1 cellular context compared by ENCODE assay signal in the genomic region with DNA sequence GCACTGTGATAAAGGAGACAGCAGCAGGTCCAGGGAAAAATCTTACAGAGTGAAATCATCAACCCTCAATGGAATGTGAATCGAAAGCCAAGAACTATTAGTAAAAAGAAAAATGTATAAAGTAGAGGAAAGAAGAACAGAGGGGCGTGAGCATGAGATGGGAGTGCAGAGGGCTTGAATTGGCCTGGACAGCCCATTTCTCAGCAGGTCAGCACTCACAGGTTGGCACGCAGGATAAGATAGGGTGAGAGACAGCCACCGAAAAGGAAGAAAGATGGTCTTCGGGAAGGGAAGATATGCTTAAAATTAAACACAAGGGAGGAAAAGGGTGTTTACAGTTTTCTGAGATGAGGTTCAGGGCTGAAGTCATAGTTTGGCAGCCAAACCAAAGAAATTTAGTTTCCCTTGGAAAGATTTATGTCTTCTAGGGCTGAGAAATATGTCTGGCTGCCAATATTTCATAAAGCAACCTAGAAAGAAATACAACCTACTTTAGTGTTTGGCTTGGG.
TF ChIP-seq lines count a peak whose summit lies in the region.

No MANE protein-coding gene starts in this region.

TF ChIP-seq in HEK293, 187 proteins besides CTCF, POLR2A, EP300 and RAD21 (continued from another document):
- TF ChIP-seq, protein P1, sequence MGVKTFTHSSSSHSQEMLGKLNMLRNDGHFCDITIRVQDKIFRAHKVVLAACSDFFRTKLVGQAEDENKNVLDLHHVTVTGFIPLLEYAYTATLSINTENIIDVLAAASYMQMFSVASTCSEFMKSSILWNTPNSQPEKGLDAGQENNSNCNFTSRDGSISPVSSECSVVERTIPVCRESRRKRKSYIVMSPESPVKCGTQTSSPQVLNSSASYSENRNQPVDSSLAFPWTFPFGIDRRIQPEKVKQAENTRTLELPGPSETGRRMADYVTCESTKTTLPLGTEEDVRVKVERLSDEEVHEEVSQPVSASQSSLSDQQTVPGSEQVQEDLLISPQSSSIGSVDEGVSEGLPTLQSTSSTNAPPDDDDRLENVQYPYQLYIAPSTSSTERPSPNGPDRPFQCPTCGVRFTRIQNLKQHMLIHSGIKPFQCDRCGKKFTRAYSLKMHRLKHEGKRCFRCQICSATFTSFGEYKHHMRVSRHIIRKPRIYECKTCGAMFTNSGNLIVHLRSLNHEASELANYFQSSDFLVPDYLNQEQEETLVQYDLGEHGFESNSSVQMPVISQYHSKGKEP (tag by site-specific recombination; IDR thresholded peaks at IDR 0.05) = no peak
